23 cellular contexts compared by ENCODE assay signal in genomic region chr14:104323551-104324175, GRCh38.
"Had no signal": no experiment of that assay in that cellular context is flagged by ENCODE, and none has a peak within 500 bp of the region (broad histone marks: within the 10 kb centered on the region; RNA-seq: fewer than 3 reads in every experiment).

No MANE protein-coding gene starts in this region.

- H3K9me3 Mint-ChIP-seq: activated naive CD4-positive, alpha-beta T cell treated with anti-CD3 and anti-CD28 coated beads for 36 hours; activated naive CD8-positive, alpha-beta T cell treated with anti-CD3 and anti-CD28 coated beads for 36 hours; activated T-cell treated with anti-CD3 and anti-CD28 coated beads, Interleukin-2, amount 50 U/mL, for 72 hours; effector memory CD8-positive, alpha-beta T cell; neural crest cell had no signal

- H3K4me1 ChIP-seq: adrenal gland, body of pancreas had no signal

- H3K27ac ChIP-seq: adrenal gland, body of pancreas, upper lobe of left lung, VCaP had no signal

- H3K4me1 Mint-ChIP-seq: activated naive CD8-positive, alpha-beta T cell treated with anti-CD3 and anti-CD28 coated beads for 36 hours; neural crest cell had no signal

- H3K36me3 ChIP-seq: adrenal gland, upper lobe of left lung had no signal

- DNase-seq: activated CD4-positive, alpha-beta T cell treated with anti-CD3 and anti-CD28 coated beads for 4 hours; activated CD4-positive, alpha-beta T cell treated with anti-CD3 and anti-CD28 coated beads, Interleukin-2, amount 50 U/mL, for 4 hours; activated naive CD4-positive, alpha-beta T cell treated with anti-CD3 and anti-CD28 coated beads for 36 hours; activated naive CD8-positive, alpha-beta T cell treated with anti-CD3 and anti-CD28 coated beads for 36 hours; activated T-cell treated with anti-CD3 and anti-CD28 coated beads, Interleukin-2, amount 50 U/mL, for 72 hours; aorta; cerebellar nuclear complex; cortex of kidney; effector memory CD8-positive, alpha-beta T cell; foreskin fibroblast; hippocampal formation; kidney; midbrain; occipital lobe; stimulated activated CD4-positive, alpha-beta T cell treated with anti-CD3 and anti-CD28 coated beads, Interleukin-4, amount 100 ng/mL, for 1 hour; stimulated activated naive CD8-positive, alpha-beta T cell treated with anti-CD3 and anti-CD28 coated beads, Interleukin-15, Interleukin-2, amounts not matched to agents 100 U/mL and 50 U/mL, for 24 hours had no signal

- H3K27me3 ChIP-seq: upper lobe of left lung had no signal

- H3K27ac Mint-ChIP-seq: activated naive CD4-positive, alpha-beta T cell treated with anti-CD3 and anti-CD28 coated beads for 36 hours; activated naive CD8-positive, alpha-beta T cell treated with anti-CD3 and anti-CD28 coated beads for 36 hours; activated T-cell treated with anti-CD3 and anti-CD28 coated beads, Interleukin-2, amount 50 U/mL, for 72 hours; effector memory CD8-positive, alpha-beta T cell; naive thymus-derived CD8-positive, alpha-beta T cell had no signal

- H3K9me3 ChIP-seq: adrenal gland, body of pancreas, upper lobe of left lung had no signal

- ATAC-seq: activated T-cell treated with anti-CD3 and anti-CD28 coated beads, Interleukin-2, amount 50 U/mL, for 72 hours; body of pancreas; effector memory CD8-positive, alpha-beta T cell; naive thymus-derived CD8-positive, alpha-beta T cell; right cardiac atrium; stimulated activated naive CD8-positive, alpha-beta T cell treated with anti-CD3 and anti-CD28 coated beads, Interleukin-15, Interleukin-2, amounts not matched to agents 100 U/mL and 50 U/mL, for 24 hours had no signal

- H3K4me3 Mint-ChIP-seq: activated naive CD4-positive, alpha-beta T cell treated with anti-CD3 and anti-CD28 coated beads for 36 hours; activated naive CD8-positive, alpha-beta T cell treated with anti-CD3 and anti-CD28 coated beads for 36 hours; activated T-cell treated with anti-CD3 and anti-CD28 coated beads, Interleukin-2, amount 50 U/mL, for 72 hours; effector memory CD8-positive, alpha-beta T cell; naive thymus-derived CD8-positive, alpha-beta T cell; neural crest cell had no signal

- H3K4me3 ChIP-seq: adrenal gland, body of pancreas, upper lobe of left lung had no signal

- H3K36me3 Mint-ChIP-seq: activated naive CD8-positive, alpha-beta T cell treated with anti-CD3 and anti-CD28 coated beads for 36 hours; naive thymus-derived CD8-positive, alpha-beta T cell had no signal
